ENCODE assay signal across 8 cellular contexts in the genomic region with DNA sequence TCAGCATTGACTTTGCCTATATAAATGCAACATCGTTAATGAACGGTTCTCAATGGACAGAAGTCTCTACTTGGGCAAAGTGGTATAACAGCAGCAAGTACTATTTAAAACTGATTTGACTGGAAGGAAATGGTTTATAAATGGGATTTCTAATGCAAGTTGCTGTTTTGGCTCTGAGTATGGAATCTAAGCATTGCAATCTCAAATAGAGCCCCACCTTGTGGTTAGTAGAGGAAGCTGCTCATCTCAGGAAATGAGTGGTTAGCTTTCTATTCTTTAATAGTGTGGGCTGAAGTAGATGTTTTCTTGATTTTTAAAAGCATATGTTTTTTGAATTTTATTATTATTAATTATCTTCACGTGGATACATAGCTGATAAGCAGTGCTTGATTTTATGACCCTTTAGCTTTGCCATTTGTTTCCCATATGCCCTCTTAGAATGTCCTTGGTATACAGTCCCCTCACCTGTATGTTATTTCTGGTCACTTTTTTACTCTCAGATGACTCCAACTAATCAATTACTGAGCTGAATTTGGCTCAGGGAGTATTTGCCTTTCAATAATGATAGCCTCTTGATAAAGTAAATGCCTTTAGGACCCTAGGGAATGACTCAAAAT.
DNase-seq lines count a peak whose midpoint lies in the region; ATAC-seq and TF ChIP-seq lines count a peak whose summit lies in the region.

No MANE protein-coding gene starts in this region.

- ATAC-seq in left ventricle myocardium superior (no peak), GM21723 (IDR thresholded peaks at IDR 0.05; ENCODE audit: unreplicated experiment) (peak; percentile 92), aorta (ENCODE audit: low FRiP score) (no peak)

- H3K36me3 ChIP-seq in cardiac muscle cell = no peaks in the 10 kb centered on the region
- no peaks in the 10 kb centered on the region for H3K36me3 ChIP-seq in fibroblast of lung (ENCODE audit: control insufficient read depth, insufficient read depth, low read length)
- H3K36me3 ChIP-seq in prostate gland = no peaks in the 10 kb centered on the region
- no peaks in the 10 kb centered on the region for H3K36me3 ChIP-seq in aorta (ENCODE audit: control insufficient read depth in 1 of 2, insufficient read depth in 2 of 2, low read length in 1 of 2)

- H3K4me1 ChIP-seq in cardiac muscle cell (ENCODE audit: low read depth) = no peaks in the 10 kb centered on the region
- peaks cover 3% of the 10 kb centered on the region for H3K4me1 ChIP-seq in fibroblast of lung (ENCODE audit: control insufficient read depth, extremely low read depth, insufficient read depth, low read length)
- H3K4me1 ChIP-seq in prostate gland (replicated peaks) = no peaks in the 10 kb centered on the region
- no peaks in the 10 kb centered on the region for H3K4me1 ChIP-seq in aorta (ENCODE audit: control insufficient read depth in 1 of 2, insufficient read depth in 2 of 2, low read length in 2 of 2)

- no peaks in the 10 kb centered on the region for H4K20me1 ChIP-seq in fibroblast of lung (ENCODE audit: control insufficient read depth, extremely low read depth, insufficient read depth, low read length)

- peak; percentile 52 to 72 for DNase-seq in cardiac muscle cell (ENCODE audit: low read depth in 1 of 2, low spot score in 1 of 2)
- no peak for DNase-seq in left ventricle myocardium superior
- peak; percentile 68 for DNase-seq in HuH-7 (ENCODE audit: low spot score)
- peak; percentile 39 for DNase-seq in SK-N-DZ (ENCODE audit: low spot score)
- peak; percentile 49 to 72 for DNase-seq in fibroblast of lung (ENCODE audit: low read depth in 2 of 2)
- no peak for DNase-seq in prostate gland (ENCODE audit: low spot score)
- no peak for DNase-seq in aorta

- no peaks in the 10 kb centered on the region for H3K79me2 ChIP-seq in fibroblast of lung (ENCODE audit: control insufficient read depth, insufficient read depth, low read length)

- H3K27ac ChIP-seq in cardiac muscle cell (no peak overlapping the region), fibroblast of lung (ENCODE audit: insufficient read depth, low read length) (no peak overlapping the region), prostate gland (no peak overlapping the region), aorta (ENCODE audit: low read depth in 1 of 2, low read length in 2 of 2) (no peak overlapping the region)

- intact Hi-C loops in left ventricle myocardium superior (cut with micrococcal nuclease) = loop anchor here (10.0 kb wide), 1 partner anchor 212 kb away; no protein-coding TSS in a partner anchor
- intact Hi-C loops in prostate gland (cut with DNase I) = no loop called here
- intact Hi-C loops in aorta (cut with DNase I) = loop anchor here (5.0 kb wide), 1 partner anchor 210 kb away; no protein-coding TSS in a partner anchor

- no peak overlapping the region for H3K9ac ChIP-seq in fibroblast of lung (ENCODE audit: insufficient read depth, low read length)

- TF ChIP-seq CTCF in cardiac muscle cell (IDR thresholded peaks at IDR 0.05; ENCODE audit: low read depth, low read length) (peak; percentile 92), fibroblast of lung (conservative IDR thresholded peaks at IDR 0.05 in 1 of 2, IDR thresholded peaks at IDR 0.05 in 1 of 2; ENCODE audit: low read depth in 1 of 2, low read length in 2 of 2) (peak; percentile 84 to 90), prostate gland (IDR thresholded peaks at IDR 0.05) (peak in 3 of 4 experiments; percentile 41 to 61 (median 54))

- H3K4me3 ChIP-seq in cardiac muscle cell (no peak overlapping the region), fibroblast of lung (replicated peaks in 1 of 4; ENCODE audit: control extremely low read depth in 1 of 4, insufficient read depth in 1 of 4, low read depth in 3 of 4, low read length in 4 of 4) (no peak overlapping the region), prostate gland (no peak overlapping the region), aorta (ENCODE audit: low read length in 2 of 2) (no peak overlapping the region)

- 78% methylated on average over 3 of the region's 3 CpGs for WGBS in prostate gland
- WGBS in aorta, 2 donors = 77 to 78% methylated on average over 3 of the region's 3 CpGs

- H3K27me3 ChIP-seq in cardiac muscle cell (no peaks in the 10 kb centered on the region), fibroblast of lung (ENCODE audit: control insufficient read depth, insufficient read depth, low read length) (no peaks in the 10 kb centered on the region), prostate gland (replicated peaks; ENCODE audit: insufficient read depth) (no peaks in the 10 kb centered on the region), aorta (ENCODE audit: control insufficient read depth in 1 of 2, insufficient read depth in 2 of 2, low read length in 1 of 2) (no peaks in the 10 kb centered on the region)

- no peak overlapping the region for H2AFZ ChIP-seq in fibroblast of lung (ENCODE audit: low read length)

- no peaks in the 10 kb centered on the region for H3K9me3 ChIP-seq in cardiac muscle cell (ENCODE audit: low read depth)
- no peaks in the 10 kb centered on the region for H3K9me3 ChIP-seq in fibroblast of lung (ENCODE audit: control insufficient read depth, insufficient read depth, low read depth, low read length)
- H3K9me3 ChIP-seq in prostate gland = no peaks in the 10 kb centered on the region
- H3K9me3 ChIP-seq in aorta (ENCODE audit: control insufficient read depth, low read length) = no peaks in the 10 kb centered on the region

- TF ChIP-seq POLR2A in prostate gland (IDR thresholded peaks at IDR 0.05) = no peak

- H3K4me2 ChIP-seq in fibroblast of lung (ENCODE audit: extremely low read depth, insufficient read depth, low read length) = no peak overlapping the region

Comparison
In these comparisons a context has a peak if more than half of its experiments do, and no peak if none do; other contexts are left out.
1. DNase-seq: peak in cardiac muscle cell (2 of 2), HuH-7 (single experiment), SK-N-DZ (single experiment) and fibroblast of lung (2 of 2); none in left ventricle myocardium superior (single experiment), prostate gland (single experiment) and aorta (0 of 2).
2. Peak in every context shown above with its lines, with median percentiles within 50 percentile points of each other: CTCF ChIP-seq.